ENCODE assay signal across 1 cellular context in the genomic region with DNA sequence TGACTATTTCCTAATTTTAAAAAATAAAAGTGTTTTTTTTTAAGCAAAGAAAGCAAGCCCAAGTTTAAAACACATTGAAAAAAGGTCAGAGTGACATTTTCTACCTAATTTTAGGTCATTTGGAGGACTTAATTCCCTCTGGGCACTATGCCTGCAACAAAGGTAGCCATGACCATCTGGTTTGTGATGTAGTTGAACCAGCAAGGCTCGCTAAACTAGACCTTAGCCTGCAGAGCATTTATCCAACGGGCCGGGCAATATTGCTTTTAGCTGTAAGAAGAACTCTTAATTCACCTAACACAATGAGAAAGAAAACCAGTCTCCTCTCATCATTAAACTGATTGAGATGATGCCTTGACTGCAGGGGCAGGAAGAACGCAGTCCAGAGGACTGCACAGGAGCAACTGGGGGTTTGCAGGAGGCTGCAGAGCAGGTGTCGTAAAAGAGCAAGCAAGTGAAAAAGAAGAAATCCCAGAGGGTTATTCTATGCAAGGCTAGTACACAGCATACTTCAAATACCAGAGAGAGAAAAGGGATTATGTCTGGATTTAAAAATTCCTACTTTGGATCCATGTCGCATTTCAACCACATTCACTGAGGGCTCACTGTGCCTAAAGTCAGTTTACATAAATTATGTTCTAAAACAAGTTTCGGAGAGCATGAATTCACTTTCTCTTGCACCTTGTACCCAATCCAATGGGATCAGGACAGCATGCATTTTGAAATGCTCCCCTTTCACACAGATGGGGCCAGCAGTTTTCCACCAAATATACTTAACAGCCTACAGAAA.
TF ChIP-seq lines count a peak whose summit lies in the region.

No MANE protein-coding gene starts in this region.

TF ChIP-seq in H1, 55 proteins besides CTCF, POLR2A, EP300 and RAD21:
- no peak for TF ChIP-seq EZH2 (IDR thresholded peaks at IDR 0.05; ENCODE audit: low read depth, low read length, severe bottlenecking)
- TF ChIP-seq BRCA1 (IDR thresholded peaks at IDR 0.05; ENCODE audit: low read depth, low read length): no peak
- no peak for TF ChIP-seq YY1 (IDR thresholded peaks at IDR 0.05; ENCODE audit: low read depth, low read length)
- TF ChIP-seq GTF2F1 (IDR thresholded peaks at IDR 0.05; ENCODE audit: borderline replicate concordance, low read depth, low read length): no peak
- TF ChIP-seq, protein P1, sequence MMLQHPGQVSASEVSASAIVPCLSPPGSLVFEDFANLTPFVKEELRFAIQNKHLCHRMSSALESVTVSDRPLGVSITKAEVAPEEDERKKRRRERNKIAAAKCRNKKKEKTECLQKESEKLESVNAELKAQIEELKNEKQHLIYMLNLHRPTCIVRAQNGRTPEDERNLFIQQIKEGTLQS (IDR thresholded peaks at IDR 0.05; ENCODE audit: insufficient read depth, low read depth, low read length): no peak
- no peak for TF ChIP-seq CTBP2 (IDR thresholded peaks at IDR 0.05; ENCODE audit: borderline replicate concordance, insufficient read depth, insufficient read length, low read length)
- TF ChIP-seq CHD2 (IDR thresholded peaks at IDR 0.05; ENCODE audit: low read length): no peak
- no peak for TF ChIP-seq NRF1 (IDR thresholded peaks at IDR 0.05; ENCODE audit: low read depth, low read length)
- no peak for TF ChIP-seq SP1 (IDR thresholded peaks at IDR 0.05; ENCODE audit: low read depth, low read length)
- TF ChIP-seq SUZ12 (IDR thresholded peaks at IDR 0.05; ENCODE audit: low read length): no peak
- TF ChIP-seq CREB1 (IDR thresholded peaks at IDR 0.05): no peak
- TF ChIP-seq HDAC6 (IDR thresholded peaks at IDR 0.05; ENCODE audit: low read depth, low read length): no peak
- TF ChIP-seq JUND (IDR thresholded peaks at IDR 0.05; ENCODE audit: low read length): no peak
- TF ChIP-seq BACH1 (IDR thresholded peaks at IDR 0.05; ENCODE audit: low read length): no peak
- no peak for TF ChIP-seq BCL11A (IDR thresholded peaks at IDR 0.05; ENCODE audit: low read depth in 2 of 2, low read length in 2 of 2)
- TF ChIP-seq ASH2L (IDR thresholded peaks at IDR 0.05; ENCODE audit: low read length): no peak
- no peak for TF ChIP-seq KDM5A (IDR thresholded peaks at IDR 0.05; ENCODE audit: low read length)
- TF ChIP-seq TAF7 (optimal IDR thresholded peaks at IDR 0.05; ENCODE audit: borderline replicate concordance, low read depth, low read length): no peak
